In the genomic region with DNA sequence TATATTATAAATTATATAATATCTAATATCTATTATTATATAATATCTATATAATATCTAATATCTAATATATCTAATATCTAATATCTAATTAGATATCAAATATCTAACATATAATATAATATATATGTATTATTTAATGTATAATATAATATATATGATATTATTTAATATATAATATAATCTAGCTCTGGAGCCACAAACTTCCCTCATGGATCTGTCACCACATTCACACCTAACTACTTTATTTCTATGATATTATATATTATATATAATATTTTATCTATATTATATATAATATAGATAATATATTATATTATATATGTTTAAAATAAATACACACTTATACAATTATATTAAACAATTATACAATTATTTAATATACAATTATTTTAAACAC, we compare ENCODE assay signal across 35 cellular contexts.
"Had no signal": no experiment of that assay in that cellular context is flagged by ENCODE, and none has a peak within 500 bp of the region (broad histone marks: within the 10 kb centered on the region; RNA-seq: fewer than 3 reads in every experiment).

No MANE protein-coding gene starts in this region.

- H3K4me3 ChIP-seq: MG63 had no signal

- H3K9me3 ChIP-seq: MG63 had no signal

- DNase-seq: Karpas-422, KBM-7, KG1, MG63, MM.1S, MV-4-11, NCI-H1048, NCI-H1092, NCI-H1092 treated with DMSO at 0.1 percent for 48 hours, NCI-H1105, NCI-H1105 treated with DMSO at 0.1 percent for 48 hours, NCI-H1417, NCI-H1417 treated with DMSO at 0.1 percent for 48 hours, NCI-H1436, NCI-H1436 treated with DMSO at 0.1 percent for 48 hours, NCI-H146, NCI-H1694, NCI-H1694 treated with DMSO at 0.1 percent for 48 hours, NCI-H187, NCI-H187 treated with DMSO at 0.1 percent for 48 hours, NCI-H1930, NCI-H2029, NCI-H2029 treated with DMSO at 0.1 percent for 48 hours, NCI-H2081, NCI-H2081 treated with DMSO at 0.1 percent for 48 hours, NCI-H2107, NCI-H2171, NCI-H2171 treated with DMSO at 0.1 percent for 48 hours, NCI-H2227 treated with DMSO at 0.1 percent for 48 hours, NCI-H226, NCI-H345, NCI-H446, NCI-H446 treated with DMSO at 0.1 percent for 48 hours, NCI-H510A had no signal

- H3K9ac ChIP-seq: KMS-11 had no signal

- H3K27ac ChIP-seq: KMS-11 had no signal

- H3K27me3 ChIP-seq: MG63 had no signal

- H3K36me3 ChIP-seq: MG63 had no signal
